8 cellular contexts compared by ENCODE assay signal in the genomic region with DNA sequence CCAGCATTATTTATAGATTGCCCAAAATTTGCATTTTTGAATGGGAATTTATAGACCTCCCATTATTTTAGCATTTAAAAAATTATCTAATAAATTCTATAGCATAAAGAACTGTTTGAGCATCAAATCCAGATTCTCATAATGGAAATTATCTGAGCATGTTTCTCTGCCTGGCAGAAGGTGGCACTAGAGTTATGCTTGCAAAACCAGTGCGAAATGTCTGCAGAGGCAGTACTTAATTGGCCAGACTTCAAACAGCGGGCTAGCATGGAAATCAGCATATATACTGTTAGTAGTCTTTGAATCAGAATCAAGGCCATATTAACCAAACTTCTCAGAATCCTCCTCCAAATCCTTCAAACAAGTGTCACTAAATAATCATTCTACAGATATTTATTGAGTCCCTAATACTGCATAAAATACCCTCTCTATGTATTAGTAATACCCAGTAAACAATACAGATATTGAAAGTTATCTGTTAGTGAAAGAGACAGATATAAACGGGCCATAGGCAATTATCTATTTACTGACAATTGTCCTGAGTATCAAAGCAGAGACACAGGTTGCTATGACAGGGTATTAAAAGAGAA.
DNase-seq lines count a peak whose midpoint lies in the region; ATAC-seq and TF ChIP-seq lines count a peak whose summit lies in the region.

No MANE protein-coding gene starts in this region.

- H3K27me3 ChIP-seq in DND-41 (ENCODE audit: insufficient read depth, low read length, poor library complexity) (peaks cover 3% of the 10 kb centered on the region), NT2/D1 (ENCODE audit: insufficient read depth, insufficient read length) (no peaks in the 10 kb centered on the region), lower lobe of right lung (ENCODE audit: low read depth) (no peaks in the 10 kb centered on the region)

- intact Hi-C loops in lower lobe of right lung (cut with DNase I), result loop anchor here (10.0 kb wide), 2 partner anchors 215 to 865 kb away; no protein-coding TSS in a partner anchor

- ATAC-seq in DND-41 (ENCODE audit: insufficient read depth, low read depth) (no peak), HG02852 (IDR thresholded peaks at IDR 0.05; ENCODE audit: unreplicated experiment) (peak; percentile 36), lower lobe of right lung (peak in 1 of 2 donors; percentile 49), GM21528 (IDR thresholded peaks at IDR 0.05; ENCODE audit: low FRiP score, unreplicated experiment) (no peak)

- DNase-seq in DND-41 (no peak), NT2/D1 (ENCODE audit: low read depth, low spot score) (peak; percentile 15), dedifferentiated amniotic fluid mesenchymal stem cell (ENCODE audit: extremely low spot score) (peak; percentile 75), lower lobe of right lung (no peak), mesenteric fat pad (ENCODE audit: low spot score) (no peak)
- DNase-seq in stimulated activated naive CD4-positive, alpha-beta T cell treated with Interleukin-2 at 50 U/mL for 16 hours (lab: John Stamatoyannopoulos, UW), result no peak

- peak; percentile 56 for TF ChIP-seq CTCF in DND-41 (IDR thresholded peaks at IDR 0.05; ENCODE audit: borderline replicate concordance, extremely low read depth, low read length, poor library complexity, severe bottlenecking)
- TF ChIP-seq CTCF in lower lobe of right lung (IDR thresholded peaks at IDR 0.05), result peak; percentile 65

- no peaks in the 10 kb centered on the region for H4K20me1 ChIP-seq in DND-41 (ENCODE audit: insufficient read depth, low read length)

- no peak overlapping the region for H3K4me2 ChIP-seq in DND-41 (ENCODE audit: insufficient read depth, low read length)

- H3K36me3 ChIP-seq in DND-41 (ENCODE audit: insufficient read depth, low read length) (no peaks in the 10 kb centered on the region), NT2/D1 (ENCODE audit: insufficient read depth, insufficient read length, low read length) (no peaks in the 10 kb centered on the region), lower lobe of right lung (no peaks in the 10 kb centered on the region)

- H3K9me3 ChIP-seq in DND-41 (ENCODE audit: insufficient read depth, low read length, severe bottlenecking) (no peaks in the 10 kb centered on the region), NT2/D1 (ENCODE audit: insufficient read depth, low read length) (no peaks in the 10 kb centered on the region), lower lobe of right lung (no peaks in the 10 kb centered on the region)

- H3K4me3 ChIP-seq in DND-41 (ENCODE audit: low read depth in 1 of 2, low read length in 2 of 2) (no peak overlapping the region), NT2/D1 (ENCODE audit: insufficient read length, low read depth) (no peak overlapping the region), lower lobe of right lung (no peak overlapping the region)

- H2AFZ ChIP-seq in DND-41 (ENCODE audit: low read depth, low read length), result no peak overlapping the region

- H3K9ac ChIP-seq in DND-41 (ENCODE audit: low read depth, low read length) (no peak overlapping the region), NT2/D1 (ENCODE audit: insufficient read length, low read depth) (no peak overlapping the region)

- no peaks in the 10 kb centered on the region for H3K4me1 ChIP-seq in DND-41 (ENCODE audit: insufficient read depth, low read length)
- no peaks in the 10 kb centered on the region for H3K4me1 ChIP-seq in NT2/D1 (ENCODE audit: insufficient read depth, insufficient read length)
- no peaks in the 10 kb centered on the region for H3K4me1 ChIP-seq in lower lobe of right lung

- H3K27ac ChIP-seq in DND-41 (ENCODE audit: low read length) (no peak overlapping the region), lower lobe of right lung (no peak overlapping the region)

- H3K79me2 ChIP-seq in DND-41 (ENCODE audit: insufficient read depth, low read length), result no peaks in the 10 kb centered on the region

Comparison
In these comparisons a context has a peak if more than half of its experiments do, and no peak if none do; other contexts are left out.
1. DNase-seq: peak in NT2/D1 (single experiment) and dedifferentiated amniotic fluid mesenchymal stem cell (single experiment); none in DND-41 (single experiment), lower lobe of right lung (single experiment), stimulated activated naive CD4-positive, alpha-beta T cell treated with Interleukin-2 at 50 U/mL for 16 hours (single experiment) and mesenteric fat pad (single experiment).